In the genomic region with DNA sequence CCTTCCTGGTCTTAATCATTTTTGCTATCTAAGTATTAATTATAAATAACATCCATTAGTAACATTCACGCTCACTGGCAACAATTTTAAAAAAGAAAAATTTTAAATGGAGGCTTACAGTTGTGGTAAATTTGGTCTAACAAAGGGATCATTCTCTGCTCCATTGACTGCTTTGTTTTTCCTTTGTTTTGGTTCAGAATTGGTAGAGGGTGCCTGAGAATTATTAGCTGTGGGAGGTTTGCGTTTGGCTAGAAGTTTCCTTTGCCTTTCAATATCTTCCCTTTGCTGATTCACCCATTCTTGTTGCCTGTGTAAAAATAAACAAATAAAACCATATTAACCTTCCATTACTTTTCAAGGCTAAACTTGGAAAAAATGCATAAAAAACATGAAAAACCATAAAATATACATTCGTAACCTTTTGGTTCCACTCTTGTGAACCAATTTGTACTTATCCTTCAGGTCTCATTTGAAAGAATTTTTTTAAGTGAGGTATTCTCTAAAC, we compare ENCODE assay signal across 22 cellular contexts.
"Had no signal": no experiment of that assay in that cellular context is flagged by ENCODE, and none has a peak within 500 bp of the region (broad histone marks: within the 10 kb centered on the region; RNA-seq: fewer than 3 reads in every experiment).

No MANE protein-coding gene starts in this region.

- H3K4me3 Mint-ChIP-seq: activated T-cell treated with anti-CD3 and anti-CD28 coated beads, Interleukin-2, amount 50 U/mL, for 72 hours; effector memory CD8-positive, alpha-beta T cell; memory B cell; natural killer cell had no signal

- H3K9ac ChIP-seq: parathyroid adenoma had no signal

- H3K27ac Mint-ChIP-seq: activated T-cell treated with anti-CD3 and anti-CD28 coated beads, Interleukin-2, amount 50 U/mL, for 72 hours; effector memory CD8-positive, alpha-beta T cell; memory B cell; natural killer cell had no signal

- H3K9me3 ChIP-seq: ascending aorta, transverse colon, vagina had no signal

- H3K9me3 Mint-ChIP-seq: activated T-cell treated with anti-CD3 and anti-CD28 coated beads, Interleukin-2, amount 50 U/mL, for 72 hours; effector memory CD8-positive, alpha-beta T cell; memory B cell; natural killer cell had no signal

- H3K27ac ChIP-seq: ascending aorta, cardiac muscle cell, foreskin keratinocyte, parathyroid adenoma, transverse colon, vagina, WERI-Rb-1 had no signal

- H3K27me3 ChIP-seq: ascending aorta, cardiac muscle cell, foreskin keratinocyte, transverse colon, vagina had no signal

- H3K27me3 Mint-ChIP-seq: effector memory CD8-positive, alpha-beta T cell; memory B cell had no signal

- DNase-seq: activated CD4-positive, alpha-beta T cell treated with anti-CD3 and anti-CD28 coated beads, Interleukin-2, amount 50 U/mL, for 4 hours; activated effector memory CD4-positive, alpha-beta T cell treated with anti-CD3 and anti-CD28 coated beads, Interleukin-2, amount 50 U/mL, for 16 hours; activated naive CD4-positive, alpha-beta T cell treated with anti-CD3 and anti-CD28 coated beads, Interleukin-2, amount 50 U/mL, for 16 hours; activated T-cell treated with anti-CD3 and anti-CD28 coated beads, Interleukin-2, amount 50 U/mL, for 72 hours; effector memory CD8-positive, alpha-beta T cell; foreskin keratinocyte; glutamatergic neuron; hypothalamus; kidney; left ventricle myocardium superior; natural killer cell; stimulated activated CD4-positive, alpha-beta T cell treated with anti-CD3 and anti-CD28 coated beads, Interleukin-12 subunit alpha, Interleukin-12 subunit beta, amount 100 ng/mL, for 4 hours; stimulated activated CD4-positive, alpha-beta T cell treated with anti-CD3 and anti-CD28 coated beads, Interleukin-1b, Interleukin-23, amount 100 ng/mL, for 48 hours; stimulated activated naive CD4-positive, alpha-beta T cell treated with Interleukin-2 at 50 U/mL for 16 hours; substantia nigra; transverse colon; WERI-Rb-1 had no signal

- H3K4me1 ChIP-seq: ascending aorta, parathyroid adenoma, transverse colon, vagina had no signal

- H3K4me3 ChIP-seq: ascending aorta, cardiac muscle cell, transverse colon, vagina had no signal

- ATAC-seq: activated T-cell treated with anti-CD3 and anti-CD28 coated beads, Interleukin-2, amount 50 U/mL, for 72 hours; effector memory CD8-positive, alpha-beta T cell; foreskin keratinocyte; left ventricle myocardium superior; natural killer cell had no signal
